ENCODE assay signal across 9 cellular contexts in genomic region chr16:67537270-67537635, GRCh38. TPM values are rescaled to one million over a fixed set of nuclear protein-coding genes. Genes with fewer than 3 reads are reported as not detected.
DNase-seq lines count a peak whose midpoint lies in the region; ATAC-seq, FAIRE-seq and TF ChIP-seq lines count a peak whose summit lies in the region.
"Had no signal": no experiment of that assay in that cellular context is flagged by ENCODE, and none has a peak within 500 bp of the region (broad histone marks: within the 10 kb centered on the region; RNA-seq: fewer than 3 reads in every experiment).

No MANE protein-coding gene starts in this region.

- no peaks in the 10 kb centered on the region for H3K9me1 ChIP-seq in endothelial cell of umbilical vein (replicated peaks; ENCODE audit: control insufficient read depth, extremely low read depth, insufficient read depth, low read length)

- no peaks in the 10 kb centered on the region for H3K27me3 Mint-ChIP-seq in Calu3 (ENCODE audit: unreplicated experiment)
- H3K27me3 Mint-ChIP-seq in activated CD8-positive, alpha-beta T cell treated with anti-CD3 and anti-CD28 coated beads, Interleukin-2, amount 10 ng/mL, durations not matched to agents 7 days and 5 days (ENCODE audit: low read depth): peaks cover 34% of the 10 kb centered on the region

- 1 to 4% methylated on average over 8 to 10 of the region's 32 CpGs for WGBS in thyroid gland, 2 donors

- DNase-seq in Calu3 (peak; percentile 66), endothelial cell of umbilical vein (ENCODE audit: low read depth, low spot score) (peak; percentile 79), midbrain (lab: John Stamatoyannopoulos, UW) (peak; percentile 22), thyroid gland (peak; percentile 84 to 85), cerebellar cortex (ENCODE audit: low spot score) (no peak), GF-D8 (lab: John Stamatoyannopoulos, UW) (no peak)
- DNase-seq in activated CD8-positive, alpha-beta T cell treated with anti-CD3 and anti-CD28 coated beads, Interleukin-2, amount 10 ng/mL, durations not matched to agents 7 days and 5 days: peak; percentile 46

- dilution Hi-C loops in endothelial cell of umbilical vein (cut with MboI; ENCODE audit: extremely low pct_ligation_motif_present, low sequenced_read_pairs): no loop called here

- H2AFZ ChIP-seq in endothelial cell of umbilical vein (ENCODE audit: low read depth, low read length): peak overlapping the region; percentile 13

- FAIRE-seq in endothelial cell of umbilical vein (lab: Jason Lieb, UNC): peak; percentile 76

- peak overlapping the region; percentile 69 for H3K4me3 Mint-ChIP-seq in Calu3 (ENCODE audit: low read depth, unreplicated experiment)
- peak overlapping the region; percentile 69 for H3K4me3 Mint-ChIP-seq in activated CD8-positive, alpha-beta T cell treated with anti-CD3 and anti-CD28 coated beads, Interleukin-2, amount 10 ng/mL, durations not matched to agents 7 days and 5 days

- H3K9me3 ChIP-seq in endothelial cell of umbilical vein (replicated peaks; ENCODE audit: control insufficient read depth, insufficient read depth, low read length) (no peaks in the 10 kb centered on the region), thyroid gland (no peaks in the 10 kb centered on the region)

- peak overlapping the region; percentile 47 for H3K27ac Mint-ChIP-seq in Calu3 (ENCODE audit: unreplicated experiment)
- peak overlapping the region; percentile 25 for H3K27ac Mint-ChIP-seq in activated CD8-positive, alpha-beta T cell treated with anti-CD3 and anti-CD28 coated beads, Interleukin-2, amount 10 ng/mL, durations not matched to agents 7 days and 5 days

- peak overlapping the region; percentile 96 for H3K9ac ChIP-seq in endothelial cell of umbilical vein (replicated peaks; ENCODE audit: extremely low read depth, insufficient read depth, low read length)

- H3K4me1 ChIP-seq in endothelial cell of umbilical vein (ENCODE audit: control insufficient read depth, extremely low read depth, insufficient read depth, low read length): peaks cover 24% of the 10 kb centered on the region
- peaks cover 27 to 48% of the 10 kb centered on the region in 2 donors for H3K4me1 ChIP-seq in thyroid gland

- H3K79me2 ChIP-seq in endothelial cell of umbilical vein (ENCODE audit: control insufficient read depth, insufficient read depth, low read length): peaks cover 55% of the 10 kb centered on the region

- peaks cover 55% of the 10 kb centered on the region for H3K4me1 Mint-ChIP-seq in Calu3 (ENCODE audit: low read depth, unreplicated experiment)
- peaks cover 10% of the 10 kb centered on the region for H3K4me1 Mint-ChIP-seq in activated CD8-positive, alpha-beta T cell treated with anti-CD3 and anti-CD28 coated beads, Interleukin-2, amount 10 ng/mL, durations not matched to agents 7 days and 5 days (ENCODE audit: low read depth)

- BruUV-seq in Calu3 (replicated peaks; lab: Mats Ljungman, UMichigan): no TSS peak
- BruUV-seq in endothelial cell of umbilical vein (replicated peaks; lab: Mats Ljungman, UMichigan): no TSS peak

- H3K9me3 Mint-ChIP-seq in Calu3 (ENCODE audit: low read depth, unreplicated experiment): no peaks in the 10 kb centered on the region
- no peaks in the 10 kb centered on the region for H3K9me3 Mint-ChIP-seq in activated CD8-positive, alpha-beta T cell treated with anti-CD3 and anti-CD28 coated beads, Interleukin-2, amount 10 ng/mL, durations not matched to agents 7 days and 5 days (ENCODE audit: insufficient read depth)

- ATAC-seq in HG03196 (IDR thresholded peaks at IDR 0.05; ENCODE audit: unreplicated experiment): peak; percentile 36
- ATAC-seq in activated CD8-positive, alpha-beta T cell treated with anti-CD3 and anti-CD28 coated beads, Interleukin-2, amount 10 ng/mL, durations not matched to agents 7 days and 5 days: peak; percentile 47

- H3K4me2 ChIP-seq in endothelial cell of umbilical vein (ENCODE audit: insufficient read depth, low read length): peak overlapping the region; percentile 59

- H3K27ac ChIP-seq in endothelial cell of umbilical vein (ENCODE audit: insufficient read depth, low read depth, low read length) (peak overlapping the region; percentile 93), thyroid gland (peak overlapping the region; percentile 49 to 91 (median 78))
- H3K27ac ChIP-seq: HL-60 had no signal

- no peaks in the 10 kb centered on the region for H3K27me3 ChIP-seq in endothelial cell of umbilical vein (ENCODE audit: control insufficient read depth in 2 of 2, insufficient read depth in 2 of 2, low read length in 2 of 2)
- no peaks in the 10 kb centered on the region for H3K27me3 ChIP-seq in thyroid gland

- H3K36me3 Mint-ChIP-seq in Calu3 (ENCODE audit: insufficient read depth, unreplicated experiment): peaks cover 54% of the 10 kb centered on the region
- peaks cover 6% of the 10 kb centered on the region for H3K36me3 Mint-ChIP-seq in activated CD8-positive, alpha-beta T cell treated with anti-CD3 and anti-CD28 coated beads, Interleukin-2, amount 10 ng/mL, durations not matched to agents 7 days and 5 days (ENCODE audit: low read depth)

- intact Hi-C loops in Calu3 (cut with micrococcal nuclease; ENCODE audit: unreplicated experiment): no loop called here
- intact Hi-C loops in endothelial cell of umbilical vein (cut with micrococcal nuclease): loop anchor here (1.0 kb wide), 2 partner anchors 8 to 16 kb away; no protein-coding TSS in a partner anchor
- intact Hi-C loops in thyroid gland (cut with DNase I): no loop called here

- POLR2A ChIA-PET in activated CD8-positive, alpha-beta T cell treated with anti-CD3 and anti-CD28 coated beads, Interleukin-2, amount 10 ng/mL, durations not matched to agents 7 days and 5 days (lab: Charles Lee): interaction anchor here (0.6 to 2.5 kb wide), 7 partner anchors 10 to 486 kb away, joined by 3 to 11 read pairs (median 4); partner anchors contain the start of genes ACD, CTCF, DDX28 and DUS2
- POLR2A ChIA-PET in endothelial cell of umbilical vein (lab: Charles Lee): interaction anchor here (0.6 to 1.3 kb wide), 6 partner anchors 8 to 130 kb away, joined by 3 to 6 read pairs (median 4); partner anchors contain the start of gene CTCF

- TF ChIP-seq CTCF in Calu3 (IDR thresholded peaks at IDR 0.05; ENCODE audit: unreplicated experiment): no peak
- TF ChIP-seq CTCF in endothelial cell of umbilical vein (IDR thresholded peaks at IDR 0.05; ENCODE audit: extremely low read depth in 1 of 2, insufficient read depth in 1 of 2, low read depth in 1 of 2, low read length in 2 of 2): no peak
- TF ChIP-seq CTCF in thyroid gland (IDR thresholded peaks at IDR 0.05): no peak

- H3K4me3 ChIP-seq in endothelial cell of umbilical vein (replicated peaks in 1 of 3; ENCODE audit: insufficient read depth in 1 of 3, low read depth in 1 of 3, low read length in 3 of 3) (peak overlapping the region; percentile 73 to 89 (median 88)), thyroid gland (replicated peaks in 1 of 3) (peak overlapping the region; percentile 6 to 63 (median 29))

- H4K20me1 ChIP-seq in endothelial cell of umbilical vein (replicated peaks; ENCODE audit: control insufficient read depth, extremely low read depth, insufficient read depth, low read length): peaks cover 3% of the 10 kb centered on the region

- CTCF ChIA-PET in Calu3 (lab: Charles Lee) (interaction anchor here (0.9 to 1.9 kb wide), 5 partner anchors 8 to 16 kb away, joined by 3 to 11 read pairs (median 4); partner anchors contain the start of gene RIPOR1), endothelial cell of umbilical vein (lab: Charles Lee) (interaction anchor here (0.6 to 14.4 kb wide), 18 partner anchors 8 to 182 kb away, joined by 3 to 246 read pairs (median 5); partner anchors contain the start of genes ACD, ATP6V0D1, CARMIL2 and CTCF)
- CTCF ChIA-PET in activated CD8-positive, alpha-beta T cell treated with anti-CD3 and anti-CD28 coated beads, Interleukin-2, amount 10 ng/mL, durations not matched to agents 7 days and 5 days (lab: Charles Lee): interaction anchor here (0.6 to 4.9 kb wide), 14 partner anchors 10 to 338 kb away, joined by 3 to 76 read pairs (median 7); partner anchors contain the start of genes ATP6V0D1, C16orf86, CARMIL2 and CTCF

- peak; percentile 80 for TF ChIP-seq POLR2A in endothelial cell of umbilical vein (IDR thresholded peaks at IDR 0.05; ENCODE audit: low read depth, low read length)
- TF ChIP-seq POLR2A in thyroid gland (IDR thresholded peaks at IDR 0.05): peak in 1 of 2 donors; percentile 70

- H3K36me3 ChIP-seq in endothelial cell of umbilical vein (ENCODE audit: control insufficient read depth in 2 of 2, extremely low read depth in 1 of 2, insufficient read depth in 2 of 2, low read length in 2 of 2) (peaks cover 8 to 28% of the 10 kb centered on the region in 2 experiments), thyroid gland (peaks cover 17 to 21% of the 10 kb centered on the region in 2 donors)

RNA-seq across cellular contexts. Expression of gene RIPOR1, which starts 8.6 kb away (rescaled TPM):
- total RNA-seq in Calu3 (2022) (59.0 and 71.6 TPM in 2 replicates), endothelial cell of umbilical vein (137 and 144 TPM in 2 replicates), thyroid gland (10 to 100 TPM; 21.3 to 57.1 (median 41.2) TPM)
- total RNA-seq in activated CD8-positive, alpha-beta T cell treated with anti-CD3 and anti-CD28 coated beads, Interleukin-2, amount 10 ng/mL, durations not matched to agents 7 days and 5 days: 10 to 100 TPM; 10.6 to 13.7 TPM
- 41.6 and 45.3 TPM in 2 replicates for polyA plus RNA-seq in endothelial cell of umbilical vein
- 29.3 and 37.8 TPM in 2 replicates for polyA plus RNA-seq in endothelial cell of umbilical vein (2011; cell fraction: cytosol; rRNA removed)
- 161 and 168 TPM in 2 replicates for polyA plus RNA-seq in endothelial cell of umbilical vein (2011; cell fraction: nucleus; rRNA removed)
- 90.7 and 108 TPM in 2 replicates for polyA plus RNA-seq in endothelial cell of umbilical vein (2012)
- polyA minus RNA-seq in endothelial cell of umbilical vein: 46.1 and 61.3 TPM in 2 replicates
- polyA minus RNA-seq in endothelial cell of umbilical vein (2011; cell fraction: cytosol; rRNA and poly(A)+ RNA removed): 23.0 TPM
- polyA minus RNA-seq in endothelial cell of umbilical vein (2011; cell fraction: nucleus; rRNA and poly(A)+ RNA removed): 49.3 and 63.4 TPM in 2 replicates

RNA-seq across cellular contexts. Expression of gene CTCF, which starts 25.1 kb away (rescaled TPM):
- 50.9 and 52.1 TPM in 2 replicates for total RNA-seq in Calu3 (2022)
- 10 to 100 TPM; 77.4 to 79.8 TPM for total RNA-seq in activated CD8-positive, alpha-beta T cell treated with anti-CD3 and anti-CD28 coated beads, Interleukin-2, amount 10 ng/mL, durations not matched to agents 7 days and 5 days
- 40.0 and 40.7 TPM in 2 replicates for total RNA-seq in endothelial cell of umbilical vein
- polyA plus RNA-seq in endothelial cell of umbilical vein: 16.9 and 20.7 TPM in 2 replicates
- 27.9 and 31.1 TPM in 2 replicates for polyA plus RNA-seq in endothelial cell of umbilical vein (2011; cell fraction: cytosol; rRNA removed)
- 29.5 and 35.6 TPM in 2 replicates for polyA plus RNA-seq in endothelial cell of umbilical vein (2011; cell fraction: nucleus; rRNA removed)
- polyA plus RNA-seq in endothelial cell of umbilical vein (2012): 26.3 and 34.7 TPM in 2 replicates
- polyA minus RNA-seq in endothelial cell of umbilical vein: 35.9 and 42.7 TPM in 2 replicates
- 32.0 TPM for polyA minus RNA-seq in endothelial cell of umbilical vein (2011; cell fraction: cytosol; rRNA and poly(A)+ RNA removed)
- polyA minus RNA-seq in endothelial cell of umbilical vein (2011; cell fraction: nucleus; rRNA and poly(A)+ RNA removed): 21.0 and 28.5 TPM in 2 replicates
- 10 to 100 TPM; 37.2 to 52.1 (median 47.2) TPM for total RNA-seq in thyroid gland

RNA-seq across cellular contexts. Expression of gene AGRP, which starts 53.9 kb away (rescaled TPM):
- total RNA-seq in Calu3 (2022) (not detected in 2 replicates), endothelial cell of umbilical vein (not detected in 2 replicates), thyroid gland (not detected)
- total RNA-seq in activated CD8-positive, alpha-beta T cell treated with anti-CD3 and anti-CD28 coated beads, Interleukin-2, amount 10 ng/mL, durations not matched to agents 7 days and 5 days: not detected
- not detected in 2 replicates for polyA plus RNA-seq in endothelial cell of umbilical vein
- polyA plus RNA-seq in endothelial cell of umbilical vein (2011; cell fraction: cytosol; rRNA removed): not detected in 2 replicates
- polyA plus RNA-seq in endothelial cell of umbilical vein (2011; cell fraction: nucleus; rRNA removed): not detected in 2 replicates
- polyA plus RNA-seq in endothelial cell of umbilical vein (2012): not detected in 2 replicates
- polyA minus RNA-seq in endothelial cell of umbilical vein: not detected in 2 replicates
- polyA minus RNA-seq in endothelial cell of umbilical vein (2011; cell fraction: cytosol; rRNA and poly(A)+ RNA removed): not detected
- polyA minus RNA-seq in endothelial cell of umbilical vein (2011; cell fraction: nucleus; rRNA and poly(A)+ RNA removed): not detected in 2 replicates

RNA-seq across cellular contexts. Expression of gene ATP6V0D1, which starts 56.3 kb away (rescaled TPM):
- total RNA-seq in Calu3 (2022): 85.3 and 91.0 TPM in 2 replicates
- total RNA-seq in activated CD8-positive, alpha-beta T cell treated with anti-CD3 and anti-CD28 coated beads, Interleukin-2, amount 10 ng/mL, durations not matched to agents 7 days and 5 days: 10 to 100 TPM; 52.7 to 58.1 TPM
- 77.1 and 82.8 TPM in 2 replicates for total RNA-seq in endothelial cell of umbilical vein
- polyA plus RNA-seq in endothelial cell of umbilical vein: 232 and 254 TPM in 2 replicates
- polyA plus RNA-seq in endothelial cell of umbilical vein (2011; cell fraction: cytosol; rRNA removed): 157 and 178 TPM in 2 replicates
- 77.5 and 83.5 TPM in 2 replicates for polyA plus RNA-seq in endothelial cell of umbilical vein (2011; cell fraction: nucleus; rRNA removed)
- 133 and 143 TPM in 2 replicates for polyA plus RNA-seq in endothelial cell of umbilical vein (2012)
- polyA minus RNA-seq in endothelial cell of umbilical vein: 213 and 277 TPM in 2 replicates
- polyA minus RNA-seq in endothelial cell of umbilical vein (2011; cell fraction: cytosol; rRNA and poly(A)+ RNA removed): 89.4 TPM
- polyA minus RNA-seq in endothelial cell of umbilical vein (2011; cell fraction: nucleus; rRNA and poly(A)+ RNA removed): 35.4 and 43.4 TPM in 2 replicates
- 100 to 1,000 TPM; 110 to 238 (median 142) TPM for total RNA-seq in thyroid gland

Comparison
In these comparisons a context has a peak if more than half of its experiments do, and no peak if none do; other contexts are left out.
1. DNase-seq: peak in Calu3 (single experiment), activated CD8-positive, alpha-beta T cell treated with anti-CD3 and anti-CD28 coated beads, Interleukin-2, amount 10 ng/mL, durations not matched to agents 7 days and 5 days (single experiment), endothelial cell of umbilical vein (single experiment), midbrain (single experiment) and thyroid gland (2 of 2); none in cerebellar cortex (single experiment) and GF-D8 (single experiment).